8 cellular contexts compared by ENCODE assay signal in genomic region chr5:163915481-163915961, GRCh38.
DNase-seq lines count a peak whose midpoint lies in the region; ATAC-seq and TF ChIP-seq lines count a peak whose summit lies in the region.

No MANE protein-coding gene starts in this region.

- H3K27ac ChIP-seq in substantia nigra (ENCODE audit: low read depth, low read length, poor library complexity, severe bottlenecking) (peak overlapping the region; percentile 47), mammary epithelial cell (ENCODE audit: insufficient read depth, low read depth, low read length) (no peak overlapping the region)

- no peak for TF ChIP-seq CTCF in mammary epithelial cell (conservative IDR thresholded peaks at IDR 0.05 in 1 of 2, IDR thresholded peaks at IDR 0.05 in 1 of 2; ENCODE audit: extremely low read depth in 1 of 2, insufficient read depth in 1 of 2, low read depth in 1 of 2, low read length in 2 of 2)

- no peaks in the 10 kb centered on the region for H3K27me3 ChIP-seq in mammary epithelial cell (ENCODE audit: insufficient read depth, low read length)

- no peak overlapping the region for H3K4me3 ChIP-seq in mammary epithelial cell (replicated peaks in 1 of 3; ENCODE audit: insufficient read depth in 1 of 3, low read depth in 2 of 3, low read length in 3 of 3)

- intact Hi-C loops in mammary epithelial cell (cut with micrococcal nuclease), result no loop called here

- H3K4me1 ChIP-seq in mammary epithelial cell (ENCODE audit: insufficient read depth, low read length), result no peaks in the 10 kb centered on the region

- peak; percentile 63 for ATAC-seq in HG02798 (IDR thresholded peaks at IDR 0.05; ENCODE audit: poor library complexity, unreplicated experiment)
- ATAC-seq in esophagus mucosa, result peak; percentile 65

- BruUV-seq in mammary epithelial cell (replicated peaks; lab: Mats Ljungman, UMichigan), result no TSS peak

- WGBS in mammary epithelial cell (ENCODE audit: low coverage, missing lambda C conversion rate), result 77% methylated on average over 5 of the region's 9 CpGs

- H3K36me3 ChIP-seq in mammary epithelial cell (ENCODE audit: insufficient read depth, low read length), result no peaks in the 10 kb centered on the region

- H3K79me2 ChIP-seq in mammary epithelial cell (ENCODE audit: insufficient read depth, low read length), result no peaks in the 10 kb centered on the region

- H3K4me2 ChIP-seq in mammary epithelial cell (ENCODE audit: insufficient read depth, low read depth, low read length), result no peak overlapping the region

- H3K9ac ChIP-seq in mammary epithelial cell (ENCODE audit: insufficient read depth, low read length), result no peak overlapping the region

- in situ Hi-C loops in mammary epithelial cell (cut with MboI; ENCODE audit: low sequenced_read_pairs in 2 of 2), result no loop called here

- CTCF ChIA-PET in mammary epithelial cell (lab: Charles Lee; ENCODE audit: low non-redundant PET), result no interaction called here

- H4K20me1 ChIP-seq in mammary epithelial cell (ENCODE audit: insufficient read depth, low read length), result no peaks in the 10 kb centered on the region

- H3K9me3 ChIP-seq in mammary epithelial cell (replicated peaks; ENCODE audit: insufficient read depth, low read length), result no peaks in the 10 kb centered on the region

- dilution Hi-C loops in mammary epithelial cell (cut with HindIII; ENCODE audit: low sequenced_read_pairs), result no loop called here

- H2AFZ ChIP-seq in mammary epithelial cell (ENCODE audit: low read depth, low read length), result no peak overlapping the region

- DNase-seq in NCI-H2107 treated with DMSO at 0.1 percent for 48 hours (lab: John Stamatoyannopoulos, UW; ENCODE audit: unreplicated experiment), result peak; percentile 17
- no peak for DNase-seq in NCI-H2107 (lab: John Stamatoyannopoulos, UW)
- DNase-seq in NCI-H2171 (lab: John Stamatoyannopoulos, UW), result peak; percentile 56
- peak in 3 of 49 donors; percentile 2 to 12 (median 5) for DNase-seq in substantia nigra (lab: John Stamatoyannopoulos, UW)
- DNase-seq in COLO668 (lab: John Stamatoyannopoulos, UW; ENCODE audit: unreplicated experiment), result no peak
- no peak for DNase-seq in mammary epithelial cell

Comparison
In these comparisons a context has a peak if more than half of its experiments do, and no peak if none do; other contexts are left out.
1. DNase-seq: peak in NCI-H2107 treated with DMSO at 0.1 percent for 48 hours (single experiment) and NCI-H2171 (single experiment); none in NCI-H2107 (single experiment), COLO668 (single experiment) and mammary epithelial cell (single experiment).